In genomic region chr9:93141771-93142483, GRCh38 we compare ENCODE assay signal across 23 cellular contexts. TPM values are rescaled to one million over a fixed set of nuclear protein-coding genes. Genes with fewer than 3 reads are reported as not detected.
DNase-seq lines count a peak whose midpoint lies in the region; ATAC-seq and TF ChIP-seq lines count a peak whose summit lies in the region.
"Had no signal": no experiment of that assay in that cellular context is flagged by ENCODE, and none has a peak within 500 bp of the region (broad histone marks: within the 10 kb centered on the region; RNA-seq: fewer than 3 reads in every experiment).

No MANE protein-coding gene starts in this region.

- H3K4me1 ChIP-seq in CD4-positive, CD25-positive, alpha-beta regulatory T cell (ENCODE audit: control insufficient read depth, insufficient read depth, low read length, poor library complexity, severe bottlenecking): peaks cover 33% of the 10 kb centered on the region
- H3K4me1 ChIP-seq in esophagus (ENCODE audit: control insufficient read depth in 2 of 2, insufficient read depth in 2 of 2, low read length in 1 of 2) (peaks cover 3 to 27% of the 10 kb centered on the region in 2 donors), gastrocnemius medialis (peaks cover 19 to 22% of the 10 kb centered on the region in 2 donors)

- in situ Hi-C loops in gastrocnemius medialis (cut with MboI; ENCODE audit: low sequenced_read_pairs in 4 of 4): no loop called here

- H3K27ac Mint-ChIP-seq in CD4-positive, CD25-positive, alpha-beta regulatory T cell: peak overlapping the region in 2 of 3 donors; percentile 52 to 86
- H3K27ac Mint-ChIP-seq in activated CD8-positive, alpha-beta memory T cell treated with anti-CD3 and anti-CD28 coated beads, Interleukin-2, amount 10 ng/mL, durations not matched to agents 7 days and 5 days: no peak overlapping the region
- H3K27ac Mint-ChIP-seq: activated naive CD8-positive, alpha-beta T cell treated with anti-CD3 and anti-CD28 coated beads for 36 hours; effector memory CD8-positive, alpha-beta T cell; memory B cell had no signal

- intact Hi-C loops in gastrocnemius medialis (cut with DNase I; ENCODE audit: low total_unique reads): no loop called here
- intact Hi-C loops in head of caudate nucleus (cut with DNase I): no loop called here

- CTCF ChIA-PET in activated CD8-positive, alpha-beta memory T cell treated with anti-CD3 and anti-CD28 coated beads, Interleukin-2, amount 10 ng/mL, durations not matched to agents 7 days and 5 days (lab: Charles Lee): interaction anchor here (1.0 to 2.8 kb wide), 3 partner anchors 12 to 33 kb away, joined by 4 to 12 read pairs (median 6); no protein-coding TSS in a partner anchor

- no peak for TF ChIP-seq POLR2A in gastrocnemius medialis (IDR thresholded peaks at IDR 0.05)

- 51 to 66% methylated on average over 8 of the region's 8 CpGs for WGBS in esophagus, 2 donors

- ATAC-seq in CD4-positive, CD25-positive, alpha-beta regulatory T cell (ENCODE audit: low read depth in 2 of 2): no peak
- no peak for ATAC-seq in gastrocnemius medialis
- no peak for ATAC-seq in activated CD8-positive, alpha-beta memory T cell treated with anti-CD3 and anti-CD28 coated beads, Interleukin-2, amount 10 ng/mL, durations not matched to agents 7 days and 5 days
- ATAC-seq: effector memory CD8-positive, alpha-beta T cell; right cardiac atrium had no signal

- no peaks in the 10 kb centered on the region for H3K36me3 ChIP-seq in CD4-positive, CD25-positive, alpha-beta regulatory T cell (ENCODE audit: control insufficient read depth, insufficient read depth, low read length)
- H3K36me3 ChIP-seq in esophagus (ENCODE audit: control insufficient read depth in 2 of 2, insufficient read depth in 2 of 2, low read length in 1 of 2): no peaks in the 10 kb centered on the region
- H3K36me3 ChIP-seq in gastrocnemius medialis: no peaks in the 10 kb centered on the region
- H3K36me3 ChIP-seq: vagina had no signal

- no peak overlapping the region for H3K4me3 ChIP-seq in CD4-positive, CD25-positive, alpha-beta regulatory T cell (ENCODE audit: low read depth, low read length)
- H3K4me3 ChIP-seq in esophagus (ENCODE audit: low read depth in 1 of 2, low read length in 2 of 2): no peak overlapping the region
- no peak overlapping the region for H3K4me3 ChIP-seq in gastrocnemius medialis
- H3K4me3 ChIP-seq: PC-9, vagina had no signal

- no peak for TF ChIP-seq CTCF in gastrocnemius medialis (IDR thresholded peaks at IDR 0.05 in 4 of 5, conservative IDR thresholded peaks at IDR 0.05 in 1 of 5)

- no peaks in the 10 kb centered on the region for H3K36me3 Mint-ChIP-seq in CD4-positive, CD25-positive, alpha-beta regulatory T cell
- peaks cover 7% of the 10 kb centered on the region for H3K36me3 Mint-ChIP-seq in activated CD8-positive, alpha-beta memory T cell treated with anti-CD3 and anti-CD28 coated beads, Interleukin-2, amount 10 ng/mL, durations not matched to agents 7 days and 5 days

- no peak for DNase-seq in CD4-positive, CD25-positive, alpha-beta regulatory T cell
- DNase-seq in RPMI8226 (peak; percentile 57), gastrocnemius medialis (peak in 1 of 2 donors; percentile 46), H4 (ENCODE audit: low spot score) (no peak), OCI-M1 (lab: John Stamatoyannopoulos, UW) (no peak), head of caudate nucleus (no peak)
- no peak for DNase-seq in activated CD8-positive, alpha-beta memory T cell treated with anti-CD3 and anti-CD28 coated beads, Interleukin-2, amount 10 ng/mL, durations not matched to agents 7 days and 5 days
- DNase-seq: activated CD4-positive, alpha-beta T cell treated with anti-CD3 and anti-CD28 coated beads for 1 hour; activated naive CD8-positive, alpha-beta T cell treated with anti-CD3 and anti-CD28 coated beads for 36 hours; effector memory CD8-positive, alpha-beta T cell; GF-D8; NCI-H1092 treated with DMSO at 0.1 percent for 48 hours; NCI-H2081; NCI-H345; NCI-H82; PC-9 had no signal

- no peak overlapping the region for H3K27ac ChIP-seq in CD4-positive, CD25-positive, alpha-beta regulatory T cell (ENCODE audit: insufficient read depth, low read length, poor library complexity, severe bottlenecking)
- H3K27ac ChIP-seq in esophagus (ENCODE audit: low read depth in 2 of 2, low read length in 1 of 2) (peak overlapping the region; percentile 4 to 13), gastrocnemius medialis (peak overlapping the region; percentile 1 to 88 (median 68))
- H3K27ac ChIP-seq: PC-9, vagina had no signal

- H3K9me3 ChIP-seq in CD4-positive, CD25-positive, alpha-beta regulatory T cell (ENCODE audit: control insufficient read depth in 2 of 2, low read length in 2 of 2): no peaks in the 10 kb centered on the region
- peaks cover 0 to 4% of the 10 kb centered on the region in 2 donors for H3K9me3 ChIP-seq in esophagus (ENCODE audit: control insufficient read depth in 2 of 2, insufficient read depth in 1 of 2, low read depth in 1 of 2, low read length in 1 of 2)
- H3K9me3 ChIP-seq in gastrocnemius medialis: no peaks in the 10 kb centered on the region
- H3K9me3 ChIP-seq: vagina had no signal

- peaks cover 0 to 61% (median 21%) of the 10 kb centered on the region in 4 donors for H3K4me1 Mint-ChIP-seq in CD4-positive, CD25-positive, alpha-beta regulatory T cell
- H3K4me1 Mint-ChIP-seq in activated CD8-positive, alpha-beta memory T cell treated with anti-CD3 and anti-CD28 coated beads, Interleukin-2, amount 10 ng/mL, durations not matched to agents 7 days and 5 days: peaks cover 44% of the 10 kb centered on the region

- peaks cover 0 to 3% (median 0%) of the 10 kb centered on the region in 7 donors for H3K9me3 Mint-ChIP-seq in CD4-positive, CD25-positive, alpha-beta regulatory T cell
- H3K9me3 Mint-ChIP-seq in activated CD8-positive, alpha-beta memory T cell treated with anti-CD3 and anti-CD28 coated beads, Interleukin-2, amount 10 ng/mL, durations not matched to agents 7 days and 5 days (ENCODE audit: low read depth): peaks cover 4% of the 10 kb centered on the region

- H3K27me3 Mint-ChIP-seq in CD4-positive, CD25-positive, alpha-beta regulatory T cell: no peaks in the 10 kb centered on the region
- no peaks in the 10 kb centered on the region for H3K27me3 Mint-ChIP-seq in activated CD8-positive, alpha-beta memory T cell treated with anti-CD3 and anti-CD28 coated beads, Interleukin-2, amount 10 ng/mL, durations not matched to agents 7 days and 5 days
- H3K27me3 Mint-ChIP-seq: activated naive CD8-positive, alpha-beta T cell treated with anti-CD3 and anti-CD28 coated beads for 36 hours; effector memory CD8-positive, alpha-beta T cell had no signal

- peak overlapping the region in 1 of 4 donors; percentile 38 for H3K4me3 Mint-ChIP-seq in CD4-positive, CD25-positive, alpha-beta regulatory T cell
- H3K4me3 Mint-ChIP-seq in activated CD8-positive, alpha-beta memory T cell treated with anti-CD3 and anti-CD28 coated beads, Interleukin-2, amount 10 ng/mL, durations not matched to agents 7 days and 5 days: no peak overlapping the region
- H3K4me3 Mint-ChIP-seq: activated naive CD8-positive, alpha-beta T cell treated with anti-CD3 and anti-CD28 coated beads for 36 hours; memory B cell had no signal

- H3K27me3 ChIP-seq in CD4-positive, CD25-positive, alpha-beta regulatory T cell (ENCODE audit: control insufficient read depth, insufficient read depth, low read length): no peaks in the 10 kb centered on the region
- H3K27me3 ChIP-seq in esophagus (ENCODE audit: control insufficient read depth in 1 of 2, insufficient read depth in 2 of 2, low read length in 2 of 2) (no peaks in the 10 kb centered on the region), gastrocnemius medialis (no peaks in the 10 kb centered on the region)
- H3K27me3 ChIP-seq: vagina had no signal

RNA-seq across cellular contexts. Expression of gene NINJ1, which starts 7.9 kb away (rescaled TPM):
- total RNA-seq in CD4-positive, CD25-positive, alpha-beta regulatory T cell: 144 TPM
- polyA plus RNA-seq in CD4-positive, CD25-positive, alpha-beta regulatory T cell: 100 to 1,000 TPM in 1 of 4 donors, 10 to 100 TPM in 3; 68.5 to 104 (median 73.2) TPM
- 10 to 100 TPM; 14.9 to 21.7 TPM for polyA plus RNA-seq in esophagus
- 10 to 100 TPM; 28.5 to 58.5 (median 45.7) TPM for total RNA-seq in gastrocnemius medialis
- total RNA-seq in activated CD8-positive, alpha-beta memory T cell treated with anti-CD3 and anti-CD28 coated beads, Interleukin-2, amount 10 ng/mL, durations not matched to agents 7 days and 5 days: 10 to 100 TPM; 31.1 to 54.9 TPM
- 83.4 and 87.3 TPM in 2 replicates for total RNA-seq in H4 (2014; rRNA removed; shearing (Covaris generic))

RNA-seq across cellular contexts. Expression of gene WNK2, which starts 42.0 kb away (rescaled TPM):
- total RNA-seq in CD4-positive, CD25-positive, alpha-beta regulatory T cell: 0.22 TPM
- not detected for polyA plus RNA-seq in CD4-positive, CD25-positive, alpha-beta regulatory T cell
- 1 to 10 TPM; 2.1 to 3.4 TPM for polyA plus RNA-seq in esophagus
- total RNA-seq in gastrocnemius medialis: 10 to 100 TPM; 11.3 to 43.0 (median 24.7) TPM
- total RNA-seq in activated CD8-positive, alpha-beta memory T cell treated with anti-CD3 and anti-CD28 coated beads, Interleukin-2, amount 10 ng/mL, durations not matched to agents 7 days and 5 days: not detected
- total RNA-seq in H4 (2014; rRNA removed; shearing (Covaris generic)): 0.02 TPM in 1 of 2 replicates, not detected in the other
- total RNA-seq: LHCN-M2, osteocyte had no signal
- polyA plus RNA-seq: AG04450 had no signal

RNA-seq across cellular contexts. Expression of gene CARD19, which starts 45.9 kb away (rescaled TPM):
- 60.0 TPM for total RNA-seq in CD4-positive, CD25-positive, alpha-beta regulatory T cell
- polyA plus RNA-seq in CD4-positive, CD25-positive, alpha-beta regulatory T cell: 10 to 100 TPM; 64.8 to 89.1 (median 75.3) TPM
- polyA plus RNA-seq in esophagus: 10 to 100 TPM; 19.6 to 30.7 TPM
- 10 to 100 TPM; 49.6 to 82.4 (median 70.9) TPM for total RNA-seq in gastrocnemius medialis
- total RNA-seq in activated CD8-positive, alpha-beta memory T cell treated with anti-CD3 and anti-CD28 coated beads, Interleukin-2, amount 10 ng/mL, durations not matched to agents 7 days and 5 days: 10 to 100 TPM; 45.0 to 83.0 TPM
- 63.3 and 72.3 TPM in 2 replicates for total RNA-seq in H4 (2014; rRNA removed; shearing (Covaris generic))

Comparison
In these comparisons a context has a peak if more than half of its experiments do, and no peak if none do; other contexts are left out.
1. RNA of gene WNK2, which starts 42.0 kb away (total RNA-seq): 11.3 to 43.0 TPM in gastrocnemius medialis; 0.22 TPM in CD4-positive, CD25-positive, alpha-beta regulatory T cell (single experiment), not detected in activated CD8-positive, alpha-beta memory T cell treated with anti-CD3 and anti-CD28 coated beads, Interleukin-2, amount 10 ng/mL, durations not matched to agents 7 days and 5 days and 0.02 TPM in H4; every median in the first group is over 10 times any median in the second.